32 cellular contexts compared by ENCODE assay signal in genomic region chr22:39554170-39554569, GRCh38. TPM values are rescaled to one million over a fixed set of nuclear protein-coding genes. Genes with fewer than 3 reads are reported as not detected.
DNase-seq lines count a peak whose midpoint lies in the region; TF ChIP-seq lines count a peak whose summit lies in the region.
"Had no signal": no experiment of that assay in that cellular context is flagged by ENCODE, and none has a peak within 500 bp of the region (broad histone marks: within the 10 kb centered on the region; RNA-seq: fewer than 3 reads in every experiment).

No MANE protein-coding gene starts in this region.

- H2AK5ac ChIP-seq in neuronal stem cell (ENCODE audit: low read depth, low read length), result no peak overlapping the region

- CTCF ChIA-PET in AG04450 (lab: Charles Lee), result interaction anchor here (0.5 to 1.6 kb wide), 3 partner anchors 19 to 566 kb away, joined by 3 to 14 read pairs (median 3); no protein-coding TSS in a partner anchor
- CTCF ChIA-PET in HEK293 (lab: Yijun Ruan, JAX), result interaction anchor here (0.5 to 1.6 kb wide), 2 partner anchors 357 to 485 kb away, joined by 3 to 5 read pairs; no protein-coding TSS in a partner anchor

- H2BK15ac ChIP-seq in neuronal stem cell (ENCODE audit: low read length), result no peak overlapping the region

- TF ChIP-seq CTCF in AG04450 (IDR thresholded peaks at IDR 0.05; ENCODE audit: low read depth, low read length) (no peak), HEK293 (tag by site-specific recombination; IDR thresholded peaks at IDR 0.05) (no peak), thyroid gland (IDR thresholded peaks at IDR 0.05) (no peak)

- no peak overlapping the region for H3K4me2 ChIP-seq in neuronal stem cell (ENCODE audit: insufficient read depth, low read length, poor library complexity, severe bottlenecking)
- H3K4me2 ChIP-seq: A549; BLaER1; BLaER1 treated with 17β-estradiol and CSF1 and Interleukin-3, amounts not matched to agents 10 nM and 100 nM had no signal

- POLR2A ChIA-PET in AG04450 (lab: Yijun Ruan, JAX), result interaction anchor here (0.7 kb wide), 1 partner anchor 792 kb away, joined by 5 read pairs; no protein-coding TSS in a partner anchor
- POLR2A ChIA-PET in HEK293 (lab: Yijun Ruan, JAX), result no interaction called here

- H3K27ac ChIP-seq in AG04450 (ENCODE audit: low read depth, low read length) (peak overlapping the region; percentile 21), HEK293 (ENCODE audit: extremely low read depth, low read depth, low read length) (no peak overlapping the region), neuronal stem cell (replicated peaks; ENCODE audit: low read length) (no peak overlapping the region), thyroid gland (no peak overlapping the region)
- H3K27ac ChIP-seq: 22Rv1; A549; BLaER1; BLaER1 treated with 17β-estradiol and CSF1 and Interleukin-3, amounts not matched to agents 10 nM and 100 nM; C4-2B had no signal

- no peaks in the 10 kb centered on the region for H3K79me1 ChIP-seq in neuronal stem cell (ENCODE audit: low read depth, low read length)

- no peak overlapping the region for H4K91ac ChIP-seq in neuronal stem cell (ENCODE audit: low read depth, low read length, poor library complexity)

- H4K8ac ChIP-seq in neuronal stem cell (ENCODE audit: low read depth, low read length), result no peak overlapping the region

- no peak overlapping the region for H3K23ac ChIP-seq in neuronal stem cell (ENCODE audit: low read depth, low read length, poor library complexity)

- intact Hi-C loops in thyroid gland (cut with DNase I), result no loop called here

- no CpG with 5 or more reads among the region's 3 CpGs for WGBS in neuronal stem cell (ENCODE audit: extremely low coverage in 2 of 2, insufficient read length in 2 of 2, insufficient replicate concordance in 1 of 2), 2 donors
- WGBS in thyroid gland, 2 donors, result 69 to 73% methylated on average over 3 of the region's 3 CpGs

- no peak overlapping the region for H2BK5ac ChIP-seq in neuronal stem cell (ENCODE audit: low read length)

- H3K4me1 ChIP-seq in HEK293 (ENCODE audit: control insufficient read depth, insufficient read depth, low read length) (no peaks in the 10 kb centered on the region), neuronal stem cell (ENCODE audit: control insufficient read depth in 2 of 2, insufficient read depth in 1 of 2, low read depth in 1 of 2, low read length in 2 of 2) (peaks cover 0 to 4% of the 10 kb centered on the region in 2 donors), thyroid gland (peaks cover 17 to 26% of the 10 kb centered on the region in 2 donors)
- H3K4me1 ChIP-seq: BE2C, Caco-2 had no signal

- H3K14ac ChIP-seq in neuronal stem cell (ENCODE audit: low read length), result no peak overlapping the region

- no peak overlapping the region for H3K4me3 ChIP-seq in AG04450 (ENCODE audit: low read depth, low read length)
- no peak overlapping the region for H3K4me3 ChIP-seq in HEK293 (ENCODE audit: low read depth, low read length)
- no peak overlapping the region for H3K4me3 ChIP-seq in neuronal stem cell (ENCODE audit: low read length in 2 of 2)
- H3K4me3 ChIP-seq in thyroid gland (replicated peaks in 1 of 3), result no peak overlapping the region
- H3K4me3 ChIP-seq: A549; BLaER1; BLaER1 treated with 17β-estradiol and CSF1 and Interleukin-3, amounts not matched to agents 10 nM and 100 nM had no signal

- H3K27me3 ChIP-seq in AG04450 (ENCODE audit: control insufficient read depth, insufficient read depth, low read length) (peaks cover 63% of the 10 kb centered on the region), neuronal stem cell (ENCODE audit: control insufficient read depth in 3 of 3, insufficient read depth in 3 of 3, low read depth in 1 of 3, low read length in 3 of 3) (peaks cover 6 to 76% (median 39%) of the 10 kb centered on the region in 3 experiments), thyroid gland (no peaks in the 10 kb centered on the region)

- no peak overlapping the region for H2AFZ ChIP-seq in neuronal stem cell (ENCODE audit: low read length)

- no peak overlapping the region for H3K4ac ChIP-seq in neuronal stem cell (ENCODE audit: low read length)

- TF ChIP-seq POLR2A in thyroid gland (IDR thresholded peaks at IDR 0.05), result no peak

- H2BK120ac ChIP-seq in neuronal stem cell (ENCODE audit: low read depth, low read length), result no peak overlapping the region

- no peak overlapping the region for H3K9ac ChIP-seq in neuronal stem cell (ENCODE audit: low read depth, low read length, poor library complexity)
- H3K9ac ChIP-seq: BLaER1; BLaER1 treated with 17β-estradiol and CSF1 and Interleukin-3, amounts not matched to agents 10 nM and 100 nM had no signal

- peak overlapping the region; percentile 16 for H3K18ac ChIP-seq in neuronal stem cell (ENCODE audit: low read length)

- DNase-seq in AG04450 (ENCODE audit: low read depth, low spot score) (no peak), neuronal stem cell (ENCODE audit: low spot score) (no peak), thyroid gland (no peak), DMS 273 (lab: John Stamatoyannopoulos, UW; ENCODE audit: unreplicated experiment) (no peak), C1 segment of cervical spinal cord (lab: John Stamatoyannopoulos, UW) (no peak)
- DNase-seq: 8988T; ACHN; AML-193; BE2C; Caco-2; Calu3; CD4-positive, alpha-beta memory T cell; CD4-positive, alpha-beta T cell; CD4-positive, CD25-positive, alpha-beta regulatory T cell; CD8-positive, alpha-beta memory T cell; CD8-positive, alpha-beta T cell; COR-L47; DMS 273 treated with DMSO at 0.1 percent for 48 hours; DMS153; DMS53; DMS79; DMS79 treated with DMSO at 0.1 percent for 48 hours; DND-41; EL had no signal

- H3K9me3 ChIP-seq in AG04450 (ENCODE audit: control insufficient read depth, insufficient read depth, low read length) (no peaks in the 10 kb centered on the region; the same call in 1 of the 2 replicates), HEK293 (ENCODE audit: control insufficient read depth, insufficient read depth, low read depth, low read length) (no peaks in the 10 kb centered on the region), neuronal stem cell (replicated peaks in 1 of 2; ENCODE audit: control insufficient read depth in 2 of 2, insufficient read depth in 1 of 2, low read depth in 1 of 2, low read length in 2 of 2) (no peaks in the 10 kb centered on the region), thyroid gland (no peaks in the 10 kb centered on the region)
- H3K9me3 ChIP-seq: A549; BE2C; BLaER1; BLaER1 treated with 17β-estradiol and CSF1 and Interleukin-3, amounts not matched to agents 10 nM and 100 nM; Caco-2 had no signal

- H3K36me3 ChIP-seq in HEK293 (ENCODE audit: control insufficient read depth in 2 of 2, insufficient read depth in 1 of 2, low read length in 2 of 2) (no peaks in the 10 kb centered on the region), neuronal stem cell (replicated peaks in 1 of 2; ENCODE audit: control insufficient read depth in 2 of 2, insufficient read depth in 2 of 2, low read length in 2 of 2) (no peaks in the 10 kb centered on the region), thyroid gland (no peaks in the 10 kb centered on the region)
- H3K36me3 ChIP-seq: BE2C; BLaER1; BLaER1 treated with 17β-estradiol and CSF1 and Interleukin-3, amounts not matched to agents 10 nM and 100 nM had no signal

- no peak overlapping the region for H2BK12ac ChIP-seq in neuronal stem cell (ENCODE audit: low read length)

TF ChIP-seq in HEK293, 187 proteins besides CTCF, POLR2A, EP300 and RAD21 (continues in another document):
- peak; percentile 44; the same call in 1 of the 2 replicates for TF ChIP-seq PRDM10 (tag by site-specific recombination; IDR thresholded peaks at IDR 0.05)

RNA-seq across cellular contexts. Expression of gene CACNA1I, which starts 16.4 kb away (rescaled TPM):
- not detected in 2 replicates for polyA plus RNA-seq in AG04450 (2011; rRNA removed)
- not detected in 2 replicates for polyA minus RNA-seq in AG04450 (2011; rRNA and poly(A)+ RNA removed)
- polyA plus RNA-seq in neuronal stem cell (2013, experiment 1 of 2), result 0.21 TPM
- 0.18 TPM for polyA plus RNA-seq in neuronal stem cell (2013, experiment 2 of 2)
- total RNA-seq in thyroid gland, result 10 to 100 TPM in 1 of 4 donors, 1 to 10 TPM in 3; 3.7 to 10.7 (median 6.4) TPM
- total RNA-seq: Caco-2, Daoy had no signal
- polyA plus RNA-seq: CD14-positive monocyte had no signal

RNA-seq across cellular contexts. Expression of gene RPS19BP1, which starts 21.6 kb away (rescaled TPM):
- polyA plus RNA-seq in AG04450 (2011; rRNA removed), result 50.8 and 53.0 TPM in 2 replicates
- 7.3 and 9.3 TPM in 2 replicates for polyA minus RNA-seq in AG04450 (2011; rRNA and poly(A)+ RNA removed)
- polyA plus RNA-seq in neuronal stem cell (2013, experiment 1 of 2), result 48.7 TPM
- 48.2 TPM for polyA plus RNA-seq in neuronal stem cell (2013, experiment 2 of 2)
- 100 to 1,000 TPM; 120 to 243 (median 171) TPM for total RNA-seq in thyroid gland

RNA-seq across cellular contexts. Expression of gene ATF4, which starts 33.8 kb away (rescaled TPM):
- polyA plus RNA-seq in AG04450 (2011; rRNA removed), result 844 and 936 TPM in 2 replicates
- 241 and 243 TPM in 2 replicates for polyA minus RNA-seq in AG04450 (2011; rRNA and poly(A)+ RNA removed)
- 261 TPM for polyA plus RNA-seq in neuronal stem cell (2013, experiment 1 of 2)
- polyA plus RNA-seq in neuronal stem cell (2013, experiment 2 of 2), result 254 TPM
- 100 to 1,000 TPM; 173 to 273 (median 210) TPM for total RNA-seq in thyroid gland

RNA-seq across cellular contexts. Expression of gene MIEF1, which starts 52.1 kb away (rescaled TPM):
- polyA plus RNA-seq in AG04450 (2011; rRNA removed), result 18.9 and 19.2 TPM in 2 replicates
- 22.3 and 24.3 TPM in 2 replicates for polyA minus RNA-seq in AG04450 (2011; rRNA and poly(A)+ RNA removed)
- 27.3 TPM for polyA plus RNA-seq in neuronal stem cell (2013, experiment 1 of 2)
- 27.0 TPM for polyA plus RNA-seq in neuronal stem cell (2013, experiment 2 of 2)
- total RNA-seq in thyroid gland, result 10 to 100 TPM; 21.4 to 30.5 (median 26.7) TPM
